In the genomic region with DNA sequence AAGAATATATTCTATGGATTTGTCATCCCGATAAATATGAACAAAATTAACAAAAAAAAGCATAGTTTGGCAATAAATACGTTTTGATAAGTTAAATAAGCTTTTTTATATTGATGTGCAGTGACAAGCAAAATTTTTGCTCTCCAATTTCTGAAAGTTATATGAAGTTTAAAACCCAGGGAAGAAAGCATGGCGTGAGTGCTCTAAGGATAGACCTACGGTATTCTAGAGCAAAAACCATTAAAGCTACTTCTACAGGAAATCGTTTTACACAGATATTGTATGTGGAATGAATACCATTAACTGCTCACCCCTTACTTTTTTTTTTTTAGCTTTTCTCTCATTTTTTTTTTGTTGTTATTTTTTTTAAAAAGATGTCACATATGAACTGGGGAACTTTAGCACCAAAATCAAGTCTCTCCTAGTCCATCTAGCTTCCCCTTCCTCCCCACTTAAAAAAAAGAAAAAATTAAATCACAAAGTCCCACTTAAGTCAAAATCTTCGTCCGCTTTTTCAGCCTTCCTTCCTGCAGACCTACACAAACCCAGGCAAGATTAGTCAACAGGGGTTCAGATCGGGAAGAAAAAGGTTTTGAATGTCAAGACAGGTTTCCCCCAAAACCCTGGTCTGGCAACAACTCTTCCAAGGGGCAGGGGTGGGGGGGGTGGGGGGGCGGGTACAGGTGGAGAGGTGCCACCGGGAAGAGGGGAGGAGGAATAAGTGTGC, we compare ENCODE assay signal across 8 cellular contexts. TPM values are rescaled to one million over a fixed set of nuclear protein-coding genes. Genes with fewer than 3 reads are reported as not detected.
DNase-seq lines count a peak whose midpoint lies in the region; ATAC-seq and TF ChIP-seq lines count a peak whose summit lies in the region.
"Had no signal": no experiment of that assay in that cellular context is flagged by ENCODE, and none has a peak within 500 bp of the region (broad histone marks: within the 10 kb centered on the region; RNA-seq: fewer than 3 reads in every experiment).

No MANE protein-coding gene starts in this region.

- DNase-seq in HFF-Myc (ENCODE audit: extremely low read depth, low read depth) (no peak), immature natural killer cell (peak in 1 of 3 donors; percentile 16), spleen (no peak), NCI-H510A treated with DMSO at 0.1 percent for 48 hours (lab: John Stamatoyannopoulos, UW) (no peak)
- DNase-seq: NCI-H774 had no signal

- H3K9me3 ChIP-seq in spleen: no peaks in the 10 kb centered on the region

- peaks cover 24 to 73% (median 55%) of the 10 kb centered on the region in 6 donors for H3K4me1 ChIP-seq in spleen

- peaks cover 33% of the 10 kb centered on the region for H3K4me1 Mint-ChIP-seq in activated T-helper 17 cell treated with anti-CD3 and anti-CD28 coated beads, Interleukin-2, amount 50 U/mL, for 72 hours
- peaks cover 58 to 72% of the 10 kb centered on the region in 2 donors for H3K4me1 Mint-ChIP-seq in immature natural killer cell

- intact Hi-C loops in spleen (cut with DNase I; ENCODE audit: low total_unique reads): no loop called here

- no peak for ATAC-seq in activated T-helper 17 cell treated with anti-CD3 and anti-CD28 coated beads, Interleukin-2, amount 50 U/mL, for 72 hours (replicated peaks)
- no peak for ATAC-seq in HG03280 (IDR thresholded peaks at IDR 0.05; ENCODE audit: unreplicated experiment)
- no peak for ATAC-seq in GM19351 (IDR thresholded peaks at IDR 0.05; ENCODE audit: unreplicated experiment)

- TF ChIP-seq CTCF in HFF-Myc (IDR thresholded peaks at IDR 0.05; ENCODE audit: low read depth, low read length, missing control alignments) (no peak), spleen (IDR thresholded peaks at IDR 0.05 in 8 of 11, conservative IDR thresholded peaks at IDR 0.05 in 3 of 11) (no peak)

- no peaks in the 10 kb centered on the region for H3K27me3 Mint-ChIP-seq in activated T-helper 17 cell treated with anti-CD3 and anti-CD28 coated beads, Interleukin-2, amount 50 U/mL, for 72 hours
- H3K27me3 Mint-ChIP-seq in immature natural killer cell (ENCODE audit: low read depth in 3 of 3): peaks cover 19 to 24% (median 22%) of the 10 kb centered on the region in 3 donors

- peak overlapping the region; percentile 92 to 100 (median 100) for H3K27ac ChIP-seq in spleen

- H3K9me3 Mint-ChIP-seq in activated T-helper 17 cell treated with anti-CD3 and anti-CD28 coated beads, Interleukin-2, amount 50 U/mL, for 72 hours: no peaks in the 10 kb centered on the region
- H3K9me3 Mint-ChIP-seq in immature natural killer cell: no peaks in the 10 kb centered on the region

- peaks cover 73% of the 10 kb centered on the region for H3K36me3 Mint-ChIP-seq in activated T-helper 17 cell treated with anti-CD3 and anti-CD28 coated beads, Interleukin-2, amount 50 U/mL, for 72 hours (ENCODE audit: low read depth)
- peaks cover 30 to 54% (median 39%) of the 10 kb centered on the region in 3 donors for H3K36me3 Mint-ChIP-seq in immature natural killer cell

- H3K36me3 ChIP-seq in spleen: peaks cover 5 to 56% (median 40%) of the 10 kb centered on the region in 6 donors

- H3K4me3 Mint-ChIP-seq in activated T-helper 17 cell treated with anti-CD3 and anti-CD28 coated beads, Interleukin-2, amount 50 U/mL, for 72 hours: peak overlapping the region; percentile 87
- H3K4me3 Mint-ChIP-seq in immature natural killer cell: peak overlapping the region; percentile 91 to 98 (median 94)

- peak overlapping the region; percentile 99 for H3K27ac Mint-ChIP-seq in activated T-helper 17 cell treated with anti-CD3 and anti-CD28 coated beads, Interleukin-2, amount 50 U/mL, for 72 hours
- H3K27ac Mint-ChIP-seq in immature natural killer cell: peak overlapping the region; percentile 97 to 100 (median 98)

- TF ChIP-seq POLR2A in spleen (IDR thresholded peaks at IDR 0.05): no peak

- 16 to 25% (median 23%) methylated on average over 10 of the region's 10 CpGs for WGBS in spleen, 5 donors

- no peaks in the 10 kb centered on the region for H3K27me3 ChIP-seq in spleen (replicated peaks in 1 of 7)

- H3K4me3 ChIP-seq in HFF-Myc (replicated peaks; ENCODE audit: low read depth, low read length) (peak overlapping the region; percentile 95), spleen (peak overlapping the region; percentile 80 to 99 (median 94))

RNA-seq across cellular contexts. Expression of gene ZFP36L1, which starts 4.4 kb away (rescaled TPM):
- total RNA-seq in activated T-helper 17 cell treated with anti-CD3 and anti-CD28 coated beads, Interleukin-2, amount 50 U/mL, for 72 hours: 100 to 1,000 TPM in 1 of 2 donors, 10 to 100 TPM in 1; 57.7 to 146 TPM
- polyA plus RNA-seq in immature natural killer cell (100 to 1,000 TPM in 1 of 3 donors, 10 to 100 TPM in 2; 36.6 to 126 (median 61.8) TPM), spleen (100 to 1,000 TPM in 1 of 3 donors, 10 to 100 TPM in 2; 65.7 to 106 (median 92.4) TPM)
- total RNA-seq in spleen: 100 to 1,000 TPM; 274 to 443 (median 324) TPM
